Comparison of ENCODE assay signal across 1 cellular context in the genomic region with DNA sequence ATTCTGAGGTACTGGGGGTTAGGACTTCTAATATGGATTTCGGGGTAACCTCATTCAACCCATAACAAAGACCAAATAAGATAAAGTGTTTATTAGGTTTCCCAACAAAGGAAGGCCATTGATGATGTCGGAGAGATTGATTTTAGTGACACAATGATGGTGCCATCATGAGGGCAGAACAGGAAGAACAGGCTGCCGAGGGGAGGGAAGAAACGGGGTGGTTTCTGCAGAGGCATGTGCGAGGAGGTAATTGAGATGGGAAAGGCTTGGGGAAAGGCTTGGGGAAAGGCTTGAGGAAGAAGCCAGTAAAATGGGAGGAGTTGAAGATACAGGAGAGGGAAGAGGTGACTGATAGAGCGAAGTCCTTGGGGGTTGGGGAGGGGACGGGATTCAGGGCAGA.
TF ChIP-seq lines count a peak whose summit lies in the region.

No MANE protein-coding gene starts in this region.

TF ChIP-seq in SK-N-SH, 30 proteins besides CTCF, POLR2A, EP300 and RAD21 (continued from another document):
- TF ChIP-seq, protein P1, sequence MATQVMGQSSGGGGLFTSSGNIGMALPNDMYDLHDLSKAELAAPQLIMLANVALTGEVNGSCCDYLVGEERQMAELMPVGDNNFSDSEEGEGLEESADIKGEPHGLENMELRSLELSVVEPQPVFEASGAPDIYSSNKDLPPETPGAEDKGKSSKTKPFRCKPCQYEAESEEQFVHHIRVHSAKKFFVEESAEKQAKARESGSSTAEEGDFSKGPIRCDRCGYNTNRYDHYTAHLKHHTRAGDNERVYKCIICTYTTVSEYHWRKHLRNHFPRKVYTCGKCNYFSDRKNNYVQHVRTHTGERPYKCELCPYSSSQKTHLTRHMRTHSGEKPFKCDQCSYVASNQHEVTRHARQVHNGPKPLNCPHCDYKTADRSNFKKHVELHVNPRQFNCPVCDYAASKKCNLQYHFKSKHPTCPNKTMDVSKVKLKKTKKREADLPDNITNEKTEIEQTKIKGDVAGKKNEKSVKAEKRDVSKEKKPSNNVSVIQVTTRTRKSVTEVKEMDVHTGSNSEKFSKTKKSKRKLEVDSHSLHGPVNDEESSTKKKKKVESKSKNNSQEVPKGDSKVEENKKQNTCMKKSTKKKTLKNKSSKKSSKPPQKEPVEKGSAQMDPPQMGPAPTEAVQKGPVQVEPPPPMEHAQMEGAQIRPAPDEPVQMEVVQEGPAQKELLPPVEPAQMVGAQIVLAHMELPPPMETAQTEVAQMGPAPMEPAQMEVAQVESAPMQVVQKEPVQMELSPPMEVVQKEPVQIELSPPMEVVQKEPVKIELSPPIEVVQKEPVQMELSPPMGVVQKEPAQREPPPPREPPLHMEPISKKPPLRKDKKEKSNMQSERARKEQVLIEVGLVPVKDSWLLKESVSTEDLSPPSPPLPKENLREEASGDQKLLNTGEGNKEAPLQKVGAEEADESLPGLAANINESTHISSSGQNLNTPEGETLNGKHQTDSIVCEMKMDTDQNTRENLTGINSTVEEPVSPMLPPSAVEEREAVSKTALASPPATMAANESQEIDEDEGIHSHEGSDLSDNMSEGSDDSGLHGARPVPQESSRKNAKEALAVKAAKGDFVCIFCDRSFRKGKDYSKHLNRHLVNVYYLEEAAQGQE (IDR thresholded peaks at IDR 0.05; ENCODE audit: low read depth, low read length) = no peak
- TF ChIP-seq SMC3 (IDR thresholded peaks at IDR 0.05; ENCODE audit: low read depth, low read length) (no peak), TEAD4 (IDR thresholded peaks at IDR 0.05; ENCODE audit: borderline replicate concordance, insufficient read depth) (no peak), FOSL2 (IDR thresholded peaks at IDR 0.05; ENCODE audit: borderline replicate concordance, low read depth) (no peak), NFIC (IDR thresholded peaks at IDR 0.05; ENCODE audit: borderline replicate concordance) (no peak), JUND (IDR thresholded peaks at IDR 0.05) (no peak), NRF1 (IDR thresholded peaks at IDR 0.05; ENCODE audit: low read depth, low read length) (no peak), RFX5 (IDR thresholded peaks at IDR 0.05; ENCODE audit: low read length) (no peak), CHD2 (IDR thresholded peaks at IDR 0.05; ENCODE audit: low read length, partially characterized antibody) (no peak)
- TF ChIP-seq, protein P2, sequence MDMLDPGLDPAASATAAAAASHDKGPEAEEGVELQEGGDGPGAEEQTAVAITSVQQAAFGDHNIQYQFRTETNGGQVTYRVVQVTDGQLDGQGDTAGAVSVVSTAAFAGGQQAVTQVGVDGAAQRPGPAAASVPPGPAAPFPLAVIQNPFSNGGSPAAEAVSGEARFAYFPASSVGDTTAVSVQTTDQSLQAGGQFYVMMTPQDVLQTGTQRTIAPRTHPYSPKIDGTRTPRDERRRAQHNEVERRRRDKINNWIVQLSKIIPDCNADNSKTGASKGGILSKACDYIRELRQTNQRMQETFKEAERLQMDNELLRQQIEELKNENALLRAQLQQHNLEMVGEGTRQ (IDR thresholded peaks at IDR 0.05; ENCODE audit: borderline replicate concordance, low read depth, low read length) = no peak
- TF ChIP-seq, protein P3, sequence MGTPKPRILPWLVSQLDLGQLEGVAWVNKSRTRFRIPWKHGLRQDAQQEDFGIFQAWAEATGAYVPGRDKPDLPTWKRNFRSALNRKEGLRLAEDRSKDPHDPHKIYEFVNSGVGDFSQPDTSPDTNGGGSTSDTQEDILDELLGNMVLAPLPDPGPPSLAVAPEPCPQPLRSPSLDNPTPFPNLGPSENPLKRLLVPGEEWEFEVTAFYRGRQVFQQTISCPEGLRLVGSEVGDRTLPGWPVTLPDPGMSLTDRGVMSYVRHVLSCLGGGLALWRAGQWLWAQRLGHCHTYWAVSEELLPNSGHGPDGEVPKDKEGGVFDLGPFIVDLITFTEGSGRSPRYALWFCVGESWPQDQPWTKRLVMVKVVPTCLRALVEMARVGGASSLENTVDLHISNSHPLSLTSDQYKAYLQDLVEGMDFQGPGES (IDR thresholded peaks at IDR 0.05; ENCODE audit: low read depth, low read length) = no peak
- TF ChIP-seq, protein P4, sequence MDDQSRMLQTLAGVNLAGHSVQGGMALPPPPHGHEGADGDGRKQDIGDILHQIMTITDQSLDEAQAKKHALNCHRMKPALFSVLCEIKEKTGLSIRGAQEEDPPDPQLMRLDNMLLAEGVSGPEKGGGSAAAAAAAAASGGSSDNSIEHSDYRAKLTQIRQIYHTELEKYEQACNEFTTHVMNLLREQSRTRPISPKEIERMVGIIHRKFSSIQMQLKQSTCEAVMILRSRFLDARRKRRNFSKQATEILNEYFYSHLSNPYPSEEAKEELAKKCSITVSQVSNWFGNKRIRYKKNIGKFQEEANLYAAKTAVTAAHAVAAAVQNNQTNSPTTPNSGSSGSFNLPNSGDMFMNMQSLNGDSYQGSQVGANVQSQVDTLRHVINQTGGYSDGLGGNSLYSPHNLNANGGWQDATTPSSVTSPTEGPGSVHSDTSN (IDR thresholded peaks at IDR 0.05) = no peak
